ENCODE assay signal across 8 cellular contexts in the genomic region with DNA sequence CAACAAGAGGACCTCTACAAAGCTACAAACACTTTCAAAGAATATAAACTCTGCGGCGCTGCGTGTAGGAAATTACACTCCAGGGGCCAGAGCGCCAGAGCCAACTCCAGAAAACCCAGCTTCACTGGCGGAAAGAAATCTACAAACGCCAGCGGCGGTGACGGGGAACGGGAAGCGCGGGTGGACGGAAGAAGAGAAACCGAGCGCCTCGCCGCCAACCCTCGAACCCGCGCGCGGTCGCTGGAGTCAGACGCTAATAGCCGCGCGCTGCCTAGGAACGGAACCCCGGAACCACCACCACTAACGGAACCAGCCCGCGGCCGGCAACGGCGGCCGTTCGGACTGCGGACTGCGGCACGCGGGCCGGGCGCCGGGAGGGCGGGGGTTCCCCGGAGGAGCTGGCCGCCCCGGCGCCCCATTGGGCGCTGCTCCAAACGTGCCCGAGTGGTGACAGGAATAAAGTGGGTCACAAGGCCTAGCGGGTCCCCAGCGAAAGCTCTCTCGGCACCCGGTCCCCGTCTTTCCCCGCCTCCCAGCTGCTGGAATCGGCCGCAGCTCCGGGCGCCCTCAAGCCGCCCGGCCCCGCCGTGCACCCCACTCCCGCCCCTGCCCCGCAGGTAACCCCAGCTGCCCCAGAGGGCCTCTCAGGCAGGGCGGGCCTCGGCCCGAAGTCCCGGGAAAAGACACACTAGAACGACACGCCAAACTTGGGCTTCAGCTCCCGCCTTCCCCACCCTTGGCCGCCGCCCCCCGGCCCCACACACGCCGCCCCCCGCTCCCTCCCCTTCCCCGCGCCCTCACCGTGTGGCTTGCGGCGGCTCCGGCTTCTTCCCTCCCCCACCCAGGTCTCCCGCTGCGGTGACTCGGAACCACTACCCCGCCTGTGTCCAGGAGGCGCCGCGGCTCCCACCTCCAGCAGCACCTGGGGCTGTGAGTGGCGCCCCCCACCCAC. TPM values are rescaled to one million over a fixed set of nuclear protein-coding genes. Genes with fewer than 3 reads are reported as not detected.
DNase-seq lines count a peak whose midpoint lies in the region; ATAC-seq and TF ChIP-seq lines count a peak whose summit lies in the region.

No MANE protein-coding gene starts in this region.

- no peak overlapping the region for H3K27ac ChIP-seq in SU-DHL-6 (ENCODE audit: low read depth, low read length)

- intact Hi-C loops in cardiac septum (cut with DNase I), result loop anchor here (1.0 to 5.0 kb wide), 3 partner anchors 150 to 306 kb away; a partner anchor contains a TSS

- H3K4me3 ChIP-seq in SU-DHL-6 (ENCODE audit: insufficient read depth, low read length, poor library complexity, severe bottlenecking), result peak overlapping the region; percentile 73

- H3K27ac Mint-ChIP-seq in activated naive CD8-positive, alpha-beta T cell treated with anti-CD3 and anti-CD28 coated beads, Interleukin-2, amount 50 U/mL, for 24 hours, result peak overlapping the region; percentile 87
- peak overlapping the region; percentile 94 for H3K27ac Mint-ChIP-seq in type B pancreatic cell

- peak overlapping the region; percentile 71 for H2AFZ ChIP-seq in SU-DHL-6 (ENCODE audit: low read depth, low read length, severe bottlenecking)

- CTCF ChIA-PET in GM10248 (lab: Yijun Ruan, JAX), result interaction anchor here (0.6 to 2.0 kb wide), 11 partner anchors 11 to 200 kb away, joined by 3 to 15 read pairs (median 4); a partner anchor contains a TSS

- DNase-seq in GM10248 (ENCODE audit: extremely low spot score) (peak; percentile 73), NCI-H1092 treated with DMSO at 0.1 percent for 48 hours (lab: John Stamatoyannopoulos, UW) (peak; percentile 85), cardiac septum (ENCODE audit: low spot score) (peak; percentile 87), pons (ENCODE audit: low spot score) (peak; percentile 70), type B pancreatic cell (ENCODE audit: extremely low spot score, unreplicated experiment) (peak; percentile 82)
- DNase-seq in activated naive CD8-positive, alpha-beta T cell treated with anti-CD3 and anti-CD28 coated beads, Interleukin-2, amount 50 U/mL, for 24 hours, result peak; percentile 69

- peak overlapping the region; percentile 60 for H3K9ac ChIP-seq in SU-DHL-6 (ENCODE audit: low read length)

- no peaks in the 10 kb centered on the region for H3K27me3 ChIP-seq in SU-DHL-6 (ENCODE audit: low read length)

- H3F3A ChIP-seq in SU-DHL-6 (ENCODE audit: insufficient read depth), result peaks cover 7% of the 10 kb centered on the region; the same call in 1 of the 2 replicates

- H3K4me3 Mint-ChIP-seq in activated naive CD8-positive, alpha-beta T cell treated with anti-CD3 and anti-CD28 coated beads, Interleukin-2, amount 50 U/mL, for 24 hours, result peak overlapping the region; percentile 87
- peak overlapping the region; percentile 97 for H3K4me3 Mint-ChIP-seq in type B pancreatic cell

- 0 out of 2 replicates have a peak, but pooled peaks cover 3% of the 10 kb centered on the region for H4K20me1 ChIP-seq in SU-DHL-6 (ENCODE audit: low read depth, low read length)

- TF ChIP-seq CTCF in GM10248 (IDR thresholded peaks at IDR 0.05; ENCODE audit: control extremely low read depth, extremely low read depth, low read depth, missing control alignments) (no peak), SU-DHL-6 (IDR thresholded peaks at IDR 0.05; ENCODE audit: insufficient read depth, low read length, poor library complexity, severe bottlenecking) (no peak), type B pancreatic cell (conservative IDR thresholded peaks at IDR 0.05) (no peak)

- H3K9me3 ChIP-seq in SU-DHL-6 (ENCODE audit: insufficient read depth, low read length), result no peaks in the 10 kb centered on the region

- peaks cover 66% of the 10 kb centered on the region for H3K4me1 Mint-ChIP-seq in activated naive CD8-positive, alpha-beta T cell treated with anti-CD3 and anti-CD28 coated beads, Interleukin-2, amount 50 U/mL, for 24 hours
- H3K4me1 Mint-ChIP-seq in type B pancreatic cell (ENCODE audit: unreplicated experiment), result peaks cover 27% of the 10 kb centered on the region

- peak overlapping the region; percentile 61 for H3K4me2 ChIP-seq in SU-DHL-6 (ENCODE audit: low read depth, low read length, poor library complexity, severe bottlenecking)

- no peaks in the 10 kb centered on the region for H3K9me3 Mint-ChIP-seq in activated naive CD8-positive, alpha-beta T cell treated with anti-CD3 and anti-CD28 coated beads, Interleukin-2, amount 50 U/mL, for 24 hours
- H3K9me3 Mint-ChIP-seq in type B pancreatic cell, result no peaks in the 10 kb centered on the region

- H3K27me3 Mint-ChIP-seq in activated naive CD8-positive, alpha-beta T cell treated with anti-CD3 and anti-CD28 coated beads, Interleukin-2, amount 50 U/mL, for 24 hours, result peaks cover 2% of the 10 kb centered on the region
- no peaks in the 10 kb centered on the region for H3K27me3 Mint-ChIP-seq in type B pancreatic cell

- no peaks in the 10 kb centered on the region for H3K36me3 Mint-ChIP-seq in activated naive CD8-positive, alpha-beta T cell treated with anti-CD3 and anti-CD28 coated beads, Interleukin-2, amount 50 U/mL, for 24 hours (ENCODE audit: low read depth)
- H3K36me3 Mint-ChIP-seq in type B pancreatic cell, result no peaks in the 10 kb centered on the region

- no peaks in the 10 kb centered on the region for H3K9me2 ChIP-seq in SU-DHL-6 (replicated peaks; ENCODE audit: insufficient read depth, low read length)

- peak; percentile 44 for ATAC-seq in HG02571 (IDR thresholded peaks at IDR 0.05; ENCODE audit: unreplicated experiment)
- peak; percentile 47 for ATAC-seq in activated naive CD8-positive, alpha-beta T cell treated with anti-CD3 and anti-CD28 coated beads, Interleukin-2, amount 50 U/mL, for 24 hours

- POLR2A ChIA-PET in GM10248 (lab: Yijun Ruan, JAX), result interaction anchor here (0.7 kb wide), 1 partner anchor 36 kb away, joined by 3 read pairs; no protein-coding TSS in a partner anchor

- no peaks in the 10 kb centered on the region for H3K79me2 ChIP-seq in SU-DHL-6 (ENCODE audit: insufficient read depth, low read length)

- no peaks in the 10 kb centered on the region for H3K36me3 ChIP-seq in SU-DHL-6 (ENCODE audit: low read length)

RNA-seq across cellular contexts. Expression of a gene that starts 0.8 kb away (rescaled TPM):
- total RNA-seq in cardiac septum (32.0 TPM), type B pancreatic cell (ENCODE audit: low replicate concordance) (11.8 and 17.5 TPM in 2 replicates)

RNA-seq across cellular contexts. Expression of a gene that starts 46.1 kb away (rescaled TPM):
- total RNA-seq in cardiac septum (not detected), type B pancreatic cell (ENCODE audit: low replicate concordance) (not detected in 2 replicates)
